In genomic region chr1:169893645-169894423, GRCh38 we compare ENCODE assay signal across 1 cellular context.
A peak's percentile ranks its signal among the peaks of the same experiment; 100 is the strongest.
TF ChIP-seq lines count a peak whose summit lies in the region.

A gene with protein sequence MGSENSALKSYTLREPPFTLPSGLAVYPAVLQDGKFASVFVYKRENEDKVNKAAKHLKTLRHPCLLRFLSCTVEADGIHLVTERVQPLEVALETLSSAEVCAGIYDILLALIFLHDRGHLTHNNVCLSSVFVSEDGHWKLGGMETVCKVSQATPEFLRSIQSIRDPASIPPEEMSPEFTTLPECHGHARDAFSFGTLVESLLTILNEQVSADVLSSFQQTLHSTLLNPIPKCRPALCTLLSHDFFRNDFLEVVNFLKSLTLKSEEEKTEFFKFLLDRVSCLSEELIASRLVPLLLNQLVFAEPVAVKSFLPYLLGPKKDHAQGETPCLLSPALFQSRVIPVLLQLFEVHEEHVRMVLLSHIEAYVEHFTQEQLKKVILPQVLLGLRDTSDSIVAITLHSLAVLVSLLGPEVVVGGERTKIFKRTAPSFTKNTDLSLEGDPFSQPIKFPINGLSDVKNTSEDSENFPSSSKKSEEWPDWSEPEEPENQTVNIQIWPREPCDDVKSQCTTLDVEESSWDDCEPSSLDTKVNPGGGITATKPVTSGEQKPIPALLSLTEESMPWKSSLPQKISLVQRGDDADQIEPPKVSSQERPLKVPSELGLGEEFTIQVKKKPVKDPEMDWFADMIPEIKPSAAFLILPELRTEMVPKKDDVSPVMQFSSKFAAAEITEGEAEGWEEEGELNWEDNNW (minus strand): TSS chr1:169893896. CDS start chr1:169888840, 5,056 bp downstream.

TF ChIP-seq in GM12878, 131 proteins besides CTCF, POLR2A, EP300 and RAD21 (continued from another document):
- TF ChIP-seq MTA3 (IDR thresholded peaks at IDR 0.05; ENCODE audit: borderline replicate concordance, low read length) (0 out of 2 replicates have a peak, but pooled peaks have one; percentile 15), SREBF1 (IDR thresholded peaks at IDR 0.05; ENCODE audit: low read length) (0 out of 2 replicates have a peak, but pooled peaks have one; percentile 52), KAT2A (conservative IDR thresholded peaks at IDR 0.05; ENCODE audit: control insufficient read depth, low read depth, low read length) (no peak), TCF7 (IDR thresholded peaks at IDR 0.05; ENCODE audit: borderline replicate concordance) (no peak), NFXL1 (IDR thresholded peaks at IDR 0.05; ENCODE audit: borderline replicate concordance) (no peak), SPI1 (IDR thresholded peaks at IDR 0.05; ENCODE audit: borderline replicate concordance, insufficient read depth, low read depth, low read length) (peak; percentile 30; the same call in 1 of the 2 replicates), ZSCAN29 (IDR thresholded peaks at IDR 0.05) (no peak), CREM (IDR thresholded peaks at IDR 0.05; ENCODE audit: low read depth) (peak; percentile 94), HDGF (IDR thresholded peaks at IDR 0.05) (0 out of 2 replicates have a peak, but pooled peaks have one; percentile 47), HDAC2 (IDR thresholded peaks at IDR 0.05) (no peak), NR2C2 (IDR thresholded peaks at IDR 0.05; ENCODE audit: borderline replicate concordance, control insufficient read depth, insufficient read length, low read depth) (no peak), SUZ12 (IDR thresholded peaks at IDR 0.05; ENCODE audit: unreplicated experiment) (no peak), SP1 (IDR thresholded peaks at IDR 0.05; ENCODE audit: low read depth, low read length) (no peak), RCOR1 (conservative IDR thresholded peaks at IDR 0.05; ENCODE audit: low read depth, low read length) (no peak; the same call in 1 of the 2 replicates), POLR2AphosphoS5 (IDR thresholded peaks at IDR 0.05; ENCODE audit: low read length) (peak; percentile 87), KDM1A (IDR thresholded peaks at IDR 0.05; ENCODE audit: borderline replicate concordance) (no peak), CHD2 (IDR thresholded peaks at IDR 0.05; ENCODE audit: borderline replicate concordance, low read depth, low read length) (peak; percentile 75), ETV6 (conservative IDR thresholded peaks at IDR 0.05 in 1 of 2, IDR thresholded peaks at IDR 0.05 in 1 of 2; ENCODE audit: borderline replicate concordance in 1 of 2, low read depth in 1 of 2) (peak in 1 of 2 experiments; percentile 68; a peak in 2 of 4 replicates), RELA (IDR thresholded peaks at IDR 0.05; ENCODE audit: borderline replicate concordance, partially characterized antibody) (peak; percentile 72), PAX8 (IDR thresholded peaks at IDR 0.05) (no peak), MEF2B (IDR thresholded peaks at IDR 0.05; ENCODE audit: partially characterized antibody, poor library complexity, severe bottlenecking) (peak; percentile 54), USF2 (IDR thresholded peaks at IDR 0.05; ENCODE audit: borderline replicate concordance, low read depth, low read length) (no peak), MYB (IDR thresholded peaks at IDR 0.05; ENCODE audit: borderline replicate concordance, low read depth, low read length) (no peak), ZNF207 (IDR thresholded peaks at IDR 0.05; ENCODE audit: borderline replicate concordance) (peak; percentile 98), IRF4 (IDR thresholded peaks at IDR 0.05; ENCODE audit: low read depth, low read length) (peak; percentile 84), SREBF2 (IDR thresholded peaks at IDR 0.05; ENCODE audit: low read length) (peak; percentile 25; the same call in 1 of the 2 replicates), SIX5 (IDR thresholded peaks at IDR 0.05; ENCODE audit: low read depth, low read length, severe bottlenecking) (peak; percentile 75), ATF2 (IDR thresholded peaks at IDR 0.05; ENCODE audit: low read length) (peak; percentile 86), TCF3 (IDR thresholded peaks at IDR 0.05; ENCODE audit: borderline replicate concordance, insufficient read depth, low read depth, low read length) (no peak), RB1 (IDR thresholded peaks at IDR 0.05; ENCODE audit: borderline replicate concordance) (peak; percentile 62; the same call in 1 of the 2 replicates), CBX3 (IDR thresholded peaks at IDR 0.05; ENCODE audit: borderline replicate concordance, low read depth) (no peak), ZNF384 (IDR thresholded peaks at IDR 0.05; ENCODE audit: borderline replicate concordance, low read depth, low read length) (no peak), SMARCA5 (IDR thresholded peaks at IDR 0.05) (no peak; the same call in 1 of the 2 replicates), SIN3A (IDR thresholded peaks at IDR 0.05; ENCODE audit: low read depth, low read length) (peak; percentile 72), SRF (IDR thresholded peaks at IDR 0.05; ENCODE audit: low read depth in 2 of 2, low read length in 2 of 2) (0 out of 4 replicates have a peak, but pooled peaks of 1 of the 2 experiments have one; percentile 18), NFIC (IDR thresholded peaks at IDR 0.05; ENCODE audit: low read depth, low read length) (peak; percentile 63), PAX5 (IDR thresholded peaks at IDR 0.05; ENCODE audit: borderline replicate concordance, low read depth, low read length) (no peak; the same call in 1 of the 2 replicates), MTA2 (IDR thresholded peaks at IDR 0.05; ENCODE audit: low read depth) (peak; percentile 68), ASH2L (IDR thresholded peaks at IDR 0.05; ENCODE audit: borderline replicate concordance, low read depth) (no peak), FOXM1 (IDR thresholded peaks at IDR 0.05; ENCODE audit: low read depth, low read length) (no peak), RUNX3 (IDR thresholded peaks at IDR 0.05; ENCODE audit: low read length) (peak; percentile 90)
- TF ChIP-seq, protein P1, sequence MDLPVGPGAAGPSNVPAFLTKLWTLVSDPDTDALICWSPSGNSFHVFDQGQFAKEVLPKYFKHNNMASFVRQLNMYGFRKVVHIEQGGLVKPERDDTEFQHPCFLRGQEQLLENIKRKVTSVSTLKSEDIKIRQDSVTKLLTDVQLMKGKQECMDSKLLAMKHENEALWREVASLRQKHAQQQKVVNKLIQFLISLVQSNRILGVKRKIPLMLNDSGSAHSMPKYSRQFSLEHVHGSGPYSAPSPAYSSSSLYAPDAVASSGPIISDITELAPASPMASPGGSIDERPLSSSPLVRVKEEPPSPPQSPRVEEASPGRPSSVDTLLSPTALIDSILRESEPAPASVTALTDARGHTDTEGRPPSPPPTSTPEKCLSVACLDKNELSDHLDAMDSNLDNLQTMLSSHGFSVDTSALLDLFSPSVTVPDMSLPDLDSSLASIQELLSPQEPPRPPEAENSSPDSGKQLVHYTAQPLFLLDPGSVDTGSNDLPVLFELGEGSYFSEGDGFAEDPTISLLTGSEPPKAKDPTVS (IDR thresholded peaks at IDR 0.05; ENCODE audit: low read depth, low read length) = peak; percentile 59; the same call in 1 of the 2 replicates
- TF ChIP-seq, protein P2, sequence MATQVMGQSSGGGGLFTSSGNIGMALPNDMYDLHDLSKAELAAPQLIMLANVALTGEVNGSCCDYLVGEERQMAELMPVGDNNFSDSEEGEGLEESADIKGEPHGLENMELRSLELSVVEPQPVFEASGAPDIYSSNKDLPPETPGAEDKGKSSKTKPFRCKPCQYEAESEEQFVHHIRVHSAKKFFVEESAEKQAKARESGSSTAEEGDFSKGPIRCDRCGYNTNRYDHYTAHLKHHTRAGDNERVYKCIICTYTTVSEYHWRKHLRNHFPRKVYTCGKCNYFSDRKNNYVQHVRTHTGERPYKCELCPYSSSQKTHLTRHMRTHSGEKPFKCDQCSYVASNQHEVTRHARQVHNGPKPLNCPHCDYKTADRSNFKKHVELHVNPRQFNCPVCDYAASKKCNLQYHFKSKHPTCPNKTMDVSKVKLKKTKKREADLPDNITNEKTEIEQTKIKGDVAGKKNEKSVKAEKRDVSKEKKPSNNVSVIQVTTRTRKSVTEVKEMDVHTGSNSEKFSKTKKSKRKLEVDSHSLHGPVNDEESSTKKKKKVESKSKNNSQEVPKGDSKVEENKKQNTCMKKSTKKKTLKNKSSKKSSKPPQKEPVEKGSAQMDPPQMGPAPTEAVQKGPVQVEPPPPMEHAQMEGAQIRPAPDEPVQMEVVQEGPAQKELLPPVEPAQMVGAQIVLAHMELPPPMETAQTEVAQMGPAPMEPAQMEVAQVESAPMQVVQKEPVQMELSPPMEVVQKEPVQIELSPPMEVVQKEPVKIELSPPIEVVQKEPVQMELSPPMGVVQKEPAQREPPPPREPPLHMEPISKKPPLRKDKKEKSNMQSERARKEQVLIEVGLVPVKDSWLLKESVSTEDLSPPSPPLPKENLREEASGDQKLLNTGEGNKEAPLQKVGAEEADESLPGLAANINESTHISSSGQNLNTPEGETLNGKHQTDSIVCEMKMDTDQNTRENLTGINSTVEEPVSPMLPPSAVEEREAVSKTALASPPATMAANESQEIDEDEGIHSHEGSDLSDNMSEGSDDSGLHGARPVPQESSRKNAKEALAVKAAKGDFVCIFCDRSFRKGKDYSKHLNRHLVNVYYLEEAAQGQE (IDR thresholded peaks at IDR 0.05; ENCODE audit: low read depth, low read length) = no peak
- TF ChIP-seq, protein P3, sequence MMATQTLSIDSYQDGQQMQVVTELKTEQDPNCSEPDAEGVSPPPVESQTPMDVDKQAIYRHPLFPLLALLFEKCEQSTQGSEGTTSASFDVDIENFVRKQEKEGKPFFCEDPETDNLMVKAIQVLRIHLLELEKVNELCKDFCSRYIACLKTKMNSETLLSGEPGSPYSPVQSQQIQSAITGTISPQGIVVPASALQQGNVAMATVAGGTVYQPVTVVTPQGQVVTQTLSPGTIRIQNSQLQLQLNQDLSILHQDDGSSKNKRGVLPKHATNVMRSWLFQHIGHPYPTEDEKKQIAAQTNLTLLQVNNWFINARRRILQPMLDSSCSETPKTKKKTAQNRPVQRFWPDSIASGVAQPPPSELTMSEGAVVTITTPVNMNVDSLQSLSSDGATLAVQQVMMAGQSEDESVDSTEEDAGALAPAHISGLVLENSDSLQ (IDR thresholded peaks at IDR 0.05) = peak; percentile 88
- TF ChIP-seq, protein P4, sequence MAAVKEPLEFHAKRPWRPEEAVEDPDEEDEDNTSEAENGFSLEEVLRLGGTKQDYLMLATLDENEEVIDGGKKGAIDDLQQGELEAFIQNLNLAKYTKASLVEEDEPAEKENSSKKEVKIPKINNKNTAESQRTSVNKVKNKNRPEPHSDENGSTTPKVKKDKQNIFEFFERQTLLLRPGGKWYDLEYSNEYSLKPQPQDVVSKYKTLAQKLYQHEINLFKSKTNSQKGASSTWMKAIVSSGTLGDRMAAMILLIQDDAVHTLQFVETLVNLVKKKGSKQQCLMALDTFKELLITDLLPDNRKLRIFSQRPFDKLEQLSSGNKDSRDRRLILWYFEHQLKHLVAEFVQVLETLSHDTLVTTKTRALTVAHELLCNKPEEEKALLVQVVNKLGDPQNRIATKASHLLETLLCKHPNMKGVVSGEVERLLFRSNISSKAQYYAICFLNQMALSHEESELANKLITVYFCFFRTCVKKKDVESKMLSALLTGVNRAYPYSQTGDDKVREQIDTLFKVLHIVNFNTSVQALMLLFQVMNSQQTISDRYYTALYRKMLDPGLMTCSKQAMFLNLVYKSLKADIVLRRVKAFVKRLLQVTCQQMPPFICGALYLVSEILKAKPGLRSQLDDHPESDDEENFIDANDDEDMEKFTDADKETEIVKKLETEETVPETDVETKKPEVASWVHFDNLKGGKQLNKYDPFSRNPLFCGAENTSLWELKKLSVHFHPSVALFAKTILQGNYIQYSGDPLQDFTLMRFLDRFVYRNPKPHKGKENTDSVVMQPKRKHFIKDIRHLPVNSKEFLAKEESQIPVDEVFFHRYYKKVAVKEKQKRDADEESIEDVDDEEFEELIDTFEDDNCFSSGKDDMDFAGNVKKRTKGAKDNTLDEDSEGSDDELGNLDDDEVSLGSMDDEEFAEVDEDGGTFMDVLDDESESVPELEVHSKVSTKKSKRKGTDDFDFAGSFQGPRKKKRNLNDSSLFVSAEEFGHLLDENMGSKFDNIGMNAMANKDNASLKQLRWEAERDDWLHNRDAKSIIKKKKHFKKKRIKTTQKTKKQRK (IDR thresholded peaks at IDR 0.05; ENCODE audit: low read depth, low read length) = no peak
- TF ChIP-seq, protein P5, sequence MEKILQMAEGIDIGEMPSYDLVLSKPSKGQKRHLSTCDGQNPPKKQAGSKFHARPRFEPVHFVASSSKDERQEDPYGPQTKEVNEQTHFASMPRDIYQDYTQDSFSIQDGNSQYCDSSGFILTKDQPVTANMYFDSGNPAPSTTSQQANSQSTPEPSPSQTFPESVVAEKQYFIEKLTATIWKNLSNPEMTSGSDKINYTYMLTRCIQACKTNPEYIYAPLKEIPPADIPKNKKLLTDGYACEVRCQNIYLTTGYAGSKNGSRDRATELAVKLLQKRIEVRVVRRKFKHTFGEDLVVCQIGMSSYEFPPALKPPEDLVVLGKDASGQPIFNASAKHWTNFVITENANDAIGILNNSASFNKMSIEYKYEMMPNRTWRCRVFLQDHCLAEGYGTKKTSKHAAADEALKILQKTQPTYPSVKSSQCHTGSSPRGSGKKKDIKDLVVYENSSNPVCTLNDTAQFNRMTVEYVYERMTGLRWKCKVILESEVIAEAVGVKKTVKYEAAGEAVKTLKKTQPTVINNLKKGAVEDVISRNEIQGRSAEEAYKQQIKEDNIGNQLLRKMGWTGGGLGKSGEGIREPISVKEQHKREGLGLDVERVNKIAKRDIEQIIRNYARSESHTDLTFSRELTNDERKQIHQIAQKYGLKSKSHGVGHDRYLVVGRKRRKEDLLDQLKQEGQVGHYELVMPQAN (conservative IDR thresholded peaks at IDR 0.05) = no peak
